ENCODE assay signal across 8 cellular contexts in genomic region chr11:126716456-126717083, GRCh38.
DNase-seq lines count a peak whose midpoint lies in the region; ATAC-seq and TF ChIP-seq lines count a peak whose summit lies in the region.

No MANE protein-coding gene starts in this region.

- H3K27me3 ChIP-seq in CD4-positive, alpha-beta T cell (ENCODE audit: control insufficient read depth, insufficient read depth, low read length), result peaks cover 12% of the 10 kb centered on the region
- no peaks in the 10 kb centered on the region for H3K27me3 ChIP-seq in adrenal gland

- TF ChIP-seq POLR2A in adrenal gland (IDR thresholded peaks at IDR 0.05), result no peak

- H3K27ac ChIP-seq in CD4-positive, alpha-beta T cell (ENCODE audit: low read depth, low read length), result no peak overlapping the region
- no peak overlapping the region for H3K27ac ChIP-seq in adrenal gland

- TF ChIP-seq CTCF in CD4-positive, alpha-beta T cell (IDR thresholded peaks at IDR 0.05), result peak; percentile 18
- TF ChIP-seq CTCF in adrenal gland (IDR thresholded peaks at IDR 0.05), result peak; percentile 27 to 61 (median 54)

- POLR2A ChIA-PET in CD4-positive, alpha-beta T cell (lab: Charles Lee), result interaction anchor here (0.7 kb wide), 1 partner anchor 252 kb away, joined by 3 read pairs; no protein-coding TSS in a partner anchor
- POLR2A ChIA-PET in naive thymus-derived CD8-positive, alpha-beta T cell (lab: Charles Lee), result no interaction called here

- H3K9me3 ChIP-seq in CD4-positive, alpha-beta T cell (ENCODE audit: control insufficient read depth, low read length), result no peaks in the 10 kb centered on the region
- H3K9me3 ChIP-seq in adrenal gland (replicated peaks in 1 of 3), result no peaks in the 10 kb centered on the region

- no peaks in the 10 kb centered on the region for H3K4me1 Mint-ChIP-seq in CD4-positive, alpha-beta T cell (ENCODE audit: low read depth)
- H3K4me1 Mint-ChIP-seq in naive thymus-derived CD8-positive, alpha-beta T cell, result no peaks in the 10 kb centered on the region

- no peak overlapping the region for H3K27ac Mint-ChIP-seq in CD4-positive, alpha-beta T cell
- H3K27ac Mint-ChIP-seq in naive thymus-derived CD8-positive, alpha-beta T cell, result no peak overlapping the region

- H3K27me3 Mint-ChIP-seq in CD4-positive, alpha-beta T cell, result peaks cover 36% of the 10 kb centered on the region
- peaks cover 11 to 45% (median 20%) of the 10 kb centered on the region in 5 donors for H3K27me3 Mint-ChIP-seq in naive thymus-derived CD8-positive, alpha-beta T cell

- no peaks in the 10 kb centered on the region for H3K9me3 Mint-ChIP-seq in CD4-positive, alpha-beta T cell
- peaks cover 0 to 4% (median 0%) of the 10 kb centered on the region in 9 donors for H3K9me3 Mint-ChIP-seq in naive thymus-derived CD8-positive, alpha-beta T cell

- no peak for ATAC-seq in CD4-positive, alpha-beta T cell (ENCODE audit: poor library complexity)
- no peak for ATAC-seq in stimulated activated naive CD8-positive, alpha-beta T cell treated with anti-CD3 and anti-CD28 coated beads, Interleukin-15, Interleukin-2, amounts not matched to agents 100 U/mL and 50 U/mL, for 24 hours
- no peak for ATAC-seq in naive thymus-derived CD8-positive, alpha-beta T cell
- no peak for ATAC-seq in GM19023 (IDR thresholded peaks at IDR 0.05; ENCODE audit: unreplicated experiment)

- H3K36me3 ChIP-seq in adrenal gland (replicated peaks in 1 of 2), result no peaks in the 10 kb centered on the region

- intact Hi-C loops in CD4-positive, alpha-beta T cell (cut with DNase I, micrococcal nuclease), result no loop called here
- intact Hi-C loops in adrenal gland (cut with DNase I), result loop anchor here (5.0 to 10.0 kb wide), 2 partner anchors 276 to 278 kb away; no protein-coding TSS in a partner anchor

- no peak overlapping the region for H3K4me3 Mint-ChIP-seq in CD4-positive, alpha-beta T cell
- no peak overlapping the region for H3K4me3 Mint-ChIP-seq in naive thymus-derived CD8-positive, alpha-beta T cell

- H3K36me3 Mint-ChIP-seq in CD4-positive, alpha-beta T cell (ENCODE audit: low read depth), result no peaks in the 10 kb centered on the region
- no peaks in the 10 kb centered on the region for H3K36me3 Mint-ChIP-seq in naive thymus-derived CD8-positive, alpha-beta T cell

- no peaks in the 10 kb centered on the region for H3K4me1 ChIP-seq in adrenal gland (replicated peaks in 1 of 2)

- no peak overlapping the region for H3K4me3 ChIP-seq in adrenal gland

- CTCF ChIA-PET in CD4-positive, alpha-beta T cell (lab: Charles Lee), result no interaction called here

- DNase-seq in CD4-positive, alpha-beta T cell, result peak in 5 of 10 experiments; percentile 2 to 10 (median 4)
- DNase-seq in GM19240 (ENCODE audit: insufficient read length, low spot score) (peak; percentile 45), NCI-H2171 (lab: John Stamatoyannopoulos, UW) (peak; percentile 15), adrenal gland (peak; percentile 26 to 79 (median 53)), iris pigment epithelial cell (ENCODE audit: low read depth) (peak; percentile 3)
- DNase-seq in stimulated activated naive CD8-positive, alpha-beta T cell treated with anti-CD3 and anti-CD28 coated beads, Interleukin-15, Interleukin-2, amounts not matched to agents 100 U/mL and 50 U/mL, for 24 hours, result peak; percentile 51
- no peak for DNase-seq in naive thymus-derived CD8-positive, alpha-beta T cell

- 55 to 75% (median 62%) methylated on average over 4 of the region's 4 CpGs for WGBS in adrenal gland, 4 donors

Comparison
In these comparisons a context has a peak if more than half of its experiments do, and no peak if none do; other contexts are left out.
1. DNase-seq: peak in GM19240 (single experiment), NCI-H2171 (single experiment), adrenal gland (7 of 7), iris pigment epithelial cell (single experiment) and stimulated activated naive CD8-positive, alpha-beta T cell treated with anti-CD3 and anti-CD28 coated beads, Interleukin-15, Interleukin-2, amounts not matched to agents 100 U/mL and 50 U/mL, for 24 hours (single experiment); none in naive thymus-derived CD8-positive, alpha-beta T cell (0 of 10).
2. intact Hi-C loops: an anchor here in adrenal gland (5.0 to 10.0 kb wide); none called in CD4-positive, alpha-beta T cell.